ENCODE assay signal across 23 cellular contexts in genomic region chr10:11005626-11006427, GRCh38. TPM values are rescaled to one million over a fixed set of nuclear protein-coding genes. Genes with fewer than 3 reads are reported as not detected.
DNase-seq lines count a peak whose midpoint lies in the region; ATAC-seq and TF ChIP-seq lines count a peak whose summit lies in the region.
"Had no signal": no experiment of that assay in that cellular context is flagged by ENCODE, and none has a peak within 500 bp of the region (broad histone marks: within the 10 kb centered on the region; RNA-seq: fewer than 3 reads in every experiment).

No MANE protein-coding gene starts in this region.

- intact Hi-C loops in dorsolateral prefrontal cortex (cut with DNase I): no loop called here
- intact Hi-C loops in sigmoid colon (cut with DNase I): no loop called here

- H3K36me3 Mint-ChIP-seq in GM23338 (ENCODE audit: low read depth): no peaks in the 10 kb centered on the region
- H3K36me3 Mint-ChIP-seq: activated naive CD8-positive, alpha-beta T cell; CD4-positive, alpha-beta memory T cell; type B pancreatic cell; WTC11 had no signal

- no peak overlapping the region for H3K4me2 ChIP-seq in GM23338
- H3K4me2 ChIP-seq: hepatocyte, PC-9 had no signal

- TF ChIP-seq POLR2A in sigmoid colon (IDR thresholded peaks at IDR 0.05): no peak

- H3K9me3 Mint-ChIP-seq in GM23338: no peaks in the 10 kb centered on the region
- H3K9me3 Mint-ChIP-seq: stimulated activated naive CD8-positive, alpha-beta T cell treated with anti-CD3 and anti-CD28 coated beads, Interleukin-15, amount 100 ng/mL, for 72 hours; type B pancreatic cell; WTC11 had no signal

- no peak for TF ChIP-seq CTCF in GM23338 (conservative IDR thresholded peaks at IDR 0.05; ENCODE audit: low read depth in 2 of 2)
- no peak for TF ChIP-seq CTCF in dorsolateral prefrontal cortex (IDR thresholded peaks at IDR 0.05 in 54 of 56, conservative IDR thresholded peaks at IDR 0.05 in 2 of 56; ENCODE audit: low read depth in 1 of 56, partially characterized antibody in 56 of 56)
- no peak for TF ChIP-seq CTCF in sigmoid colon (IDR thresholded peaks at IDR 0.05)

- no peak overlapping the region for H3K27ac Mint-ChIP-seq in GM23338
- H3K27ac Mint-ChIP-seq: activated naive CD8-positive, alpha-beta T cell; CD4-positive, alpha-beta memory T cell; stimulated activated naive CD8-positive, alpha-beta T cell treated with anti-CD3 and anti-CD28 coated beads, Interleukin-15, amount 100 ng/mL, for 72 hours; type B pancreatic cell; WTC11 had no signal

- H3K9me3 ChIP-seq in sigmoid colon: no peaks in the 10 kb centered on the region

- 85 to 88% methylated on average over 11 of the region's 11 CpGs for WGBS in sigmoid colon, 2 donors

- H2AFZ ChIP-seq in GM23338: peak overlapping the region; percentile 83
- H2AFZ ChIP-seq: GM23248, hepatocyte, PC-9 had no signal

- no peak overlapping the region for H3K4me3 Mint-ChIP-seq in GM23338
- H3K4me3 Mint-ChIP-seq: activated naive CD8-positive, alpha-beta T cell; CD4-positive, alpha-beta memory T cell; stimulated activated naive CD8-positive, alpha-beta T cell treated with anti-CD3 and anti-CD28 coated beads, Interleukin-15, amount 100 ng/mL, for 72 hours; type B pancreatic cell; WTC11 had no signal

- H3K9me2 ChIP-seq in GM23338 (ENCODE audit: insufficient read depth): no peaks in the 10 kb centered on the region

- H3K79me2 ChIP-seq in GM23338 (replicated peaks; ENCODE audit: insufficient read depth): no peaks in the 10 kb centered on the region
- H3K79me2 ChIP-seq: hepatocyte had no signal

- no peak for TF ChIP-seq EP300 in sigmoid colon (IDR thresholded peaks at IDR 0.05)

- DNase-seq in GM23338 (ENCODE audit: low spot score) (no peak), dorsolateral prefrontal cortex (peak in 1 of 10 donors; percentile 20), myocyte (ENCODE audit: low read depth) (peak; percentile 38), sigmoid colon (no peak), kidney glomerular epithelial cell (lab: John Stamatoyannopoulos, UW) (no peak)
- DNase-seq: AML-193; CD4-positive, alpha-beta memory T cell; effector memory CD4-positive, alpha-beta T cell; GM23248; KG1; NCI-H1417 treated with DMSO at 0.1 percent for 48 hours; NCI-H446 treated with DMSO at 0.1 percent for 48 hours; PC-9; Right ventricle myocardium superior; stimulated activated naive CD8-positive, alpha-beta T cell treated with anti-CD3 and anti-CD28 coated beads, Interleukin-15, amount 100 ng/mL, for 72 hours had no signal

- H3K4me1 ChIP-seq in GM23338 (ENCODE audit: insufficient read depth) (peaks cover 7% of the 10 kb centered on the region; the same call in 1 of the 2 replicates), sigmoid colon (peaks cover 0 to 19% (median 7%) of the 10 kb centered on the region in 4 donors)

- H3K27ac ChIP-seq in GM23338 (ENCODE audit: low read depth): no peak overlapping the region
- peak overlapping the region in 57 of 59 donors; percentile 3 to 95 (median 82) for H3K27ac ChIP-seq in dorsolateral prefrontal cortex
- H3K27ac ChIP-seq in sigmoid colon: no peak overlapping the region
- H3K27ac ChIP-seq: GM23248, hepatocyte, PC-9 had no signal

- ATAC-seq in GM23338 (no peak), GM19351 (IDR thresholded peaks at IDR 0.05; ENCODE audit: unreplicated experiment) (no peak), HG03354 (IDR thresholded peaks at IDR 0.05; ENCODE audit: poor library complexity, severe bottlenecking, unreplicated experiment) (no peak), HG03378 (IDR thresholded peaks at IDR 0.05; ENCODE audit: unreplicated experiment) (no peak)
- ATAC-seq: esophagus mucosa; stimulated activated naive CD8-positive, alpha-beta T cell treated with anti-CD3 and anti-CD28 coated beads, Interleukin-15, amount 100 ng/mL, for 72 hours; WTC11 had no signal

- H3K27me3 ChIP-seq in GM23338 (ENCODE audit: insufficient read depth): no peaks in the 10 kb centered on the region
- peaks cover 0 to 41% (median 0%) of the 10 kb centered on the region in 45 donors for H3K27me3 ChIP-seq in dorsolateral prefrontal cortex
- no peaks in the 10 kb centered on the region for H3K27me3 ChIP-seq in sigmoid colon

- H3F3A ChIP-seq in GM23338 (replicated peaks; ENCODE audit: low read depth): no peaks in the 10 kb centered on the region

- H3K36me3 ChIP-seq in GM23338 (ENCODE audit: insufficient read depth) (no peaks in the 10 kb centered on the region), sigmoid colon (no peaks in the 10 kb centered on the region)

- H3K4me1 Mint-ChIP-seq in GM23338: peaks cover 16% of the 10 kb centered on the region

- no peaks in the 10 kb centered on the region for H4K20me1 ChIP-seq in GM23338 (replicated peaks; ENCODE audit: insufficient read depth)

- H3K27me3 Mint-ChIP-seq in GM23338 (ENCODE audit: insufficient read depth, low read depth, poor library complexity): no peaks in the 10 kb centered on the region

- H3K4me3 ChIP-seq in GM23338 (no peak overlapping the region), dorsolateral prefrontal cortex (peak overlapping the region; percentile 30 to 73 (median 57)), sigmoid colon (peak overlapping the region in 3 of 4 donors; percentile 6 to 18 (median 10))
- H3K4me3 ChIP-seq: GM23248, hepatocyte, PC-9 had no signal

TF ChIP-seq in GM23338, 12 proteins besides CTCF, POLR2A, EP300 and RAD21 (continues in another document):
- TF ChIP-seq EZH2 (IDR thresholded peaks at IDR 0.05; ENCODE audit: low read depth, unreplicated experiment): no peak
- TF ChIP-seq, protein P1, sequence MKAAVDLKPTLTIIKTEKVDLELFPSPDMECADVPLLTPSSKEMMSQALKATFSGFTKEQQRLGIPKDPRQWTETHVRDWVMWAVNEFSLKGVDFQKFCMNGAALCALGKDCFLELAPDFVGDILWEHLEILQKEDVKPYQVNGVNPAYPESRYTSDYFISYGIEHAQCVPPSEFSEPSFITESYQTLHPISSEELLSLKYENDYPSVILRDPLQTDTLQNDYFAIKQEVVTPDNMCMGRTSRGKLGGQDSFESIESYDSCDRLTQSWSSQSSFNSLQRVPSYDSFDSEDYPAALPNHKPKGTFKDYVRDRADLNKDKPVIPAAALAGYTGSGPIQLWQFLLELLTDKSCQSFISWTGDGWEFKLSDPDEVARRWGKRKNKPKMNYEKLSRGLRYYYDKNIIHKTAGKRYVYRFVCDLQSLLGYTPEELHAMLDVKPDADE (IDR thresholded peaks at IDR 0.05): no peak
- no peak for TF ChIP-seq POLR2AphosphoS5 (IDR thresholded peaks at IDR 0.05; ENCODE audit: low read depth)
- no peak for TF ChIP-seq JUNB (IDR thresholded peaks at IDR 0.05; ENCODE audit: unreplicated experiment)
- TF ChIP-seq NANOG (IDR thresholded peaks at IDR 0.05; ENCODE audit: borderline replicate concordance): no peak
- TF ChIP-seq, protein P2, sequence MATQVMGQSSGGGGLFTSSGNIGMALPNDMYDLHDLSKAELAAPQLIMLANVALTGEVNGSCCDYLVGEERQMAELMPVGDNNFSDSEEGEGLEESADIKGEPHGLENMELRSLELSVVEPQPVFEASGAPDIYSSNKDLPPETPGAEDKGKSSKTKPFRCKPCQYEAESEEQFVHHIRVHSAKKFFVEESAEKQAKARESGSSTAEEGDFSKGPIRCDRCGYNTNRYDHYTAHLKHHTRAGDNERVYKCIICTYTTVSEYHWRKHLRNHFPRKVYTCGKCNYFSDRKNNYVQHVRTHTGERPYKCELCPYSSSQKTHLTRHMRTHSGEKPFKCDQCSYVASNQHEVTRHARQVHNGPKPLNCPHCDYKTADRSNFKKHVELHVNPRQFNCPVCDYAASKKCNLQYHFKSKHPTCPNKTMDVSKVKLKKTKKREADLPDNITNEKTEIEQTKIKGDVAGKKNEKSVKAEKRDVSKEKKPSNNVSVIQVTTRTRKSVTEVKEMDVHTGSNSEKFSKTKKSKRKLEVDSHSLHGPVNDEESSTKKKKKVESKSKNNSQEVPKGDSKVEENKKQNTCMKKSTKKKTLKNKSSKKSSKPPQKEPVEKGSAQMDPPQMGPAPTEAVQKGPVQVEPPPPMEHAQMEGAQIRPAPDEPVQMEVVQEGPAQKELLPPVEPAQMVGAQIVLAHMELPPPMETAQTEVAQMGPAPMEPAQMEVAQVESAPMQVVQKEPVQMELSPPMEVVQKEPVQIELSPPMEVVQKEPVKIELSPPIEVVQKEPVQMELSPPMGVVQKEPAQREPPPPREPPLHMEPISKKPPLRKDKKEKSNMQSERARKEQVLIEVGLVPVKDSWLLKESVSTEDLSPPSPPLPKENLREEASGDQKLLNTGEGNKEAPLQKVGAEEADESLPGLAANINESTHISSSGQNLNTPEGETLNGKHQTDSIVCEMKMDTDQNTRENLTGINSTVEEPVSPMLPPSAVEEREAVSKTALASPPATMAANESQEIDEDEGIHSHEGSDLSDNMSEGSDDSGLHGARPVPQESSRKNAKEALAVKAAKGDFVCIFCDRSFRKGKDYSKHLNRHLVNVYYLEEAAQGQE (IDR thresholded peaks at IDR 0.05; ENCODE audit: unreplicated experiment): no peak
- no peak for TF ChIP-seq ZNF114 (CRISPR knock-in tag; IDR thresholded peaks at IDR 0.05)
- TF ChIP-seq EZH2phosphoT487 (IDR thresholded peaks at IDR 0.05; ENCODE audit: unreplicated experiment): no peak
- TF ChIP-seq STAT1 (IDR thresholded peaks at IDR 0.05; ENCODE audit: unreplicated experiment): no peak

RNA-seq across cellular contexts. Expression of gene CELF2, which starts 11.8 kb away (rescaled TPM):
- total RNA-seq in GM23338 (2014; rRNA removed; shearing (Covaris generic)): 22.5 and 22.9 TPM in 2 replicates
- polyA plus RNA-seq in GM23338 (2016; fragmentation: Nextera tagmentation; extraction: Ambion mirVana) (16.0 and 18.1 TPM in 2 replicates), sigmoid colon (10 to 100 TPM in 2 of 3 donors, 1 to 10 TPM in 1; 6.0 to 27.5 (median 12.6) TPM)
- total RNA-seq in dorsolateral prefrontal cortex (100 to 1,000 TPM in 119 of 120 experiments, 10 to 100 TPM in 1; 93.7 to 263 (median 189) TPM), myocyte (71.0 and 77.0 TPM in 2 replicates), sigmoid colon (10 to 100 TPM; 48.9 to 83.1 (median 60.3) TPM)
- polyA plus RNA-seq in myocyte (2012): 38.6 TPM
- total RNA-seq: PC-9 had no signal

Comparison
In these comparisons a context has a peak if more than half of its experiments do, and no peak if none do; other contexts are left out.
1. H3K27ac ChIP-seq: peak in dorsolateral prefrontal cortex (57 of 59); none in GM23338 (single experiment) and sigmoid colon (0 of 4).